8 cellular contexts compared by ENCODE assay signal in genomic region chr7:44104880-44105771, GRCh38. TPM values are rescaled to one million over a fixed set of nuclear protein-coding genes. Genes with fewer than 3 reads are reported as not detected.
DNase-seq lines count a peak whose midpoint lies in the region; ATAC-seq and TF ChIP-seq lines count a peak whose summit lies in the region.

No MANE protein-coding gene starts in this region.

- H3K9me1 ChIP-seq in IMR-90 (ENCODE audit: insufficient read depth, low read length): peaks cover 25% of the 10 kb centered on the region

- H3K23ac ChIP-seq in IMR-90 (ENCODE audit: low read depth, low read length): peak overlapping the region; percentile 45; the same call in 1 of the 2 replicates

- H2AK5ac ChIP-seq in IMR-90 (ENCODE audit: low read depth, low read length): peak overlapping the region; percentile 87

- 0 out of 2 replicates have a peak overlapping the region, but pooled peaks have one; percentile 4 for H3K56ac ChIP-seq in IMR-90 (ENCODE audit: extremely low read depth, insufficient read depth, low read length)

- H3K27me3 ChIP-seq in IMR-90 (ENCODE audit: control insufficient read depth, insufficient read depth, low read length): no peaks in the 10 kb centered on the region
- peaks cover 3% of the 10 kb centered on the region for H3K27me3 ChIP-seq in layer of hippocampus (ENCODE audit: control insufficient read depth, insufficient read depth, low read length)
- peaks cover 0 to 41% (median 28%) of the 10 kb centered on the region in 3 donors for H3K27me3 ChIP-seq in stomach

- H3K4me3 ChIP-seq in IMR-90 (ENCODE audit: insufficient read depth, low read depth, low read length): no peak overlapping the region
- peak overlapping the region; percentile 46 to 61 (median 54) for H3K4me3 ChIP-seq in stomach

- ATAC-seq in IMR-90 (ENCODE audit: low read depth): peak; percentile 22

- CTCF ChIA-PET in IMR-90 (lab: Yijun Ruan, JAX): no interaction called here

- 39% methylated on average over 9 of the region's 26 CpGs; no CpG with 5 or more reads in 1 of the 2 experiments for WGBS in IMR-90 (ENCODE audit: extremely low coverage in 2 of 2, insufficient read length in 1 of 2), 2 experiments
- 19 to 43% (median 36%) methylated on average over 21 to 26 of the region's 26 CpGs for WGBS in stomach, 5 donors

- H2BK5ac ChIP-seq in IMR-90 (ENCODE audit: low read depth, low read length, poor library complexity, severe bottlenecking): no peak overlapping the region

- dilution Hi-C loops in IMR-90 (cut with HindIII; ENCODE audit: low sequenced_read_pairs, unreplicated experiment): no loop called here

- POLR2A ChIA-PET in IMR-90 (lab: Charles Lee; ENCODE audit: unreplicated experiment): interaction anchor here (0.5 kb wide), 1 partner anchor 16 kb away, joined by 3 read pairs; no protein-coding TSS in a partner anchor

- no peaks in the 10 kb centered on the region; a peak in 1 of 4 replicates for H3K79me1 ChIP-seq in IMR-90 (ENCODE audit: low read depth in 1 of 2, low read length in 2 of 2)

- H3K4ac ChIP-seq in IMR-90 (ENCODE audit: low read depth, low read length): peak overlapping the region; percentile 85

- H4K5ac ChIP-seq in IMR-90 (ENCODE audit: low read depth, low read length): peak overlapping the region; percentile 19; the same call in 1 of the 2 replicates

- no peak for TF ChIP-seq RAD21 in IMR-90 (IDR thresholded peaks at IDR 0.05; ENCODE audit: low read length)

- H3K18ac ChIP-seq in IMR-90 (ENCODE audit: low read depth, low read length): peak overlapping the region; percentile 42

- no peaks in the 10 kb centered on the region for H3K36me3 ChIP-seq in IMR-90 (ENCODE audit: control insufficient read depth, insufficient read depth, low read length)
- H3K36me3 ChIP-seq in stomach: peaks cover 0 to 34% (median 31%) of the 10 kb centered on the region in 4 donors

- H3K27ac ChIP-seq in IMR-90 (ENCODE audit: insufficient read depth, low read length) (no peak overlapping the region), caudate nucleus (ENCODE audit: low read depth, low read length) (peak overlapping the region; percentile 71), layer of hippocampus (ENCODE audit: low read depth, low read length) (peak overlapping the region; percentile 94), stomach (peak overlapping the region; percentile 1 to 93 (median 88))

- TF ChIP-seq POLR2A in IMR-90 (IDR thresholded peaks at IDR 0.05; ENCODE audit: low read depth, low read length): no peak
- no peak for TF ChIP-seq POLR2A in stomach (IDR thresholded peaks at IDR 0.05)

- peak overlapping the region; percentile 70 for H2BK120ac ChIP-seq in IMR-90 (ENCODE audit: low read depth, low read length)

- H2BK20ac ChIP-seq in IMR-90 (ENCODE audit: low read depth, low read length): peak overlapping the region; percentile 86; the same call in 1 of the 2 replicates

- H4K8ac ChIP-seq in IMR-90 (ENCODE audit: low read depth in 2 of 2, low read length in 2 of 2): peak overlapping the region in 1 of 2 experiments; percentile 28; a peak in 2 of 4 replicates

- H3K14ac ChIP-seq in IMR-90 (replicated peaks; ENCODE audit: low read depth, low read length): peak overlapping the region; percentile 77

- H2AK9ac ChIP-seq in IMR-90 (replicated peaks; ENCODE audit: low read depth, low read length, poor library complexity): peak overlapping the region; percentile 94

- peaks cover 32% of the 10 kb centered on the region for H3K4me1 ChIP-seq in IMR-90 (ENCODE audit: control insufficient read depth, insufficient read depth, low read length)
- peaks cover 5 to 56% (median 35%) of the 10 kb centered on the region in 4 donors for H3K4me1 ChIP-seq in stomach

- H3K9ac ChIP-seq in IMR-90 (ENCODE audit: low read depth, low read length): no peak overlapping the region

- DNase-seq in AG08396 (ENCODE audit: low spot score): peak; percentile 70
- peak; percentile 46 for DNase-seq in IMR-90
- peak in 28 of 61 donors; percentile 10 to 80 (median 34) for DNase-seq in caudate nucleus (lab: John Stamatoyannopoulos, UW)
- DNase-seq in stomach: no peak
- no peak for DNase-seq in stimulated activated CD4-positive, alpha-beta T cell treated with anti-CD3 and anti-CD28 coated beads, Interleukin-2, amount 100 ng/mL, for 48 hours
- DNase-seq in NCI-H1092 (lab: John Stamatoyannopoulos, UW): no peak
- DNase-seq in NCI-H2196 (lab: John Stamatoyannopoulos, UW; ENCODE audit: unreplicated experiment): no peak

- peak overlapping the region; percentile 29; the same call in 1 of the 3 replicates for H2BK15ac ChIP-seq in IMR-90 (ENCODE audit: low read depth, low read length)

- in situ Hi-C loops in IMR-90 (cut with MboI; ENCODE audit: low sequenced_read_pairs): no loop called here

- no peaks in the 10 kb centered on the region for H4K20me1 ChIP-seq in IMR-90 (ENCODE audit: insufficient read depth, low read length)

- peak overlapping the region; percentile 59 for H4K91ac ChIP-seq in IMR-90 (ENCODE audit: insufficient read depth, low read depth, low read length)

- TF ChIP-seq CTCF in IMR-90 (conservative IDR thresholded peaks at IDR 0.05; ENCODE audit: low read depth, low read length) (no peak), stomach (IDR thresholded peaks at IDR 0.05) (no peak)

- BruUV-seq in IMR-90 (replicated peaks; lab: Mats Ljungman, UMichigan): no TSS peak

- H3K9me3 ChIP-seq in IMR-90 (ENCODE audit: control insufficient read depth, insufficient read depth, low read length): no peaks in the 10 kb centered on the region
- no peaks in the 10 kb centered on the region for H3K9me3 ChIP-seq in stomach

- TF ChIP-seq EP300 in stomach (IDR thresholded peaks at IDR 0.05): peak; percentile 13

- H3K4me2 ChIP-seq in IMR-90 (ENCODE audit: low read depth, low read length): peak overlapping the region; percentile 13; the same call in 1 of the 2 replicates

- intact Hi-C loops in IMR-90 (cut with micrococcal nuclease): no loop called here
- intact Hi-C loops in stomach (cut with DNase I; ENCODE audit: low total_unique reads): no loop called here

- H2AFZ ChIP-seq in IMR-90 (replicated peaks; ENCODE audit: low read length, poor library complexity): peak overlapping the region; percentile 80

TF ChIP-seq in IMR-90, 13 proteins besides CTCF, POLR2A, EP300 and RAD21:
- TF ChIP-seq CEBPB (IDR thresholded peaks at IDR 0.05; ENCODE audit: low read depth, low read length): peak; percentile 91
- no peak for TF ChIP-seq RCOR1 (IDR thresholded peaks at IDR 0.05; ENCODE audit: insufficient replicate concordance, low read length)
TF ChIP-seq in IMR-90: peak in this region for 1.

RNA-seq across cellular contexts. Expression of gene AEBP1, which starts 1.0 kb away (rescaled TPM):
- total RNA-seq in IMR-90 (2012; rRNA removed) (1.1 and 1.4 TPM in 2 replicates), stomach (100 to 1,000 TPM in 1 of 5 donors, 10 to 100 TPM in 4; 37.3 to 179 (median 58.8) TPM)
- polyA plus RNA-seq in IMR-90 (2012; rRNA removed) (5.5 and 5.7 TPM in 2 replicates), stomach (10 to 100 TPM; 14.6 to 36.7 (median 17.7) TPM)
- 5.5 and 7.4 TPM in 2 replicates for polyA plus RNA-seq in IMR-90 (2012; cell fraction: cytosol; rRNA removed)
- 21.5 and 34.8 TPM in 2 replicates for polyA plus RNA-seq in IMR-90 (2012; cell fraction: nucleus; rRNA removed; ENCODE audit: low replicate concordance)

RNA-seq across cellular contexts. Expression of gene POLD2, which starts 18.2 kb away (rescaled TPM):
- total RNA-seq in IMR-90 (2012; rRNA removed) (136 and 163 TPM in 2 replicates), stomach (10 to 100 TPM; 19.8 to 91.2 (median 34.3) TPM)
- polyA plus RNA-seq in IMR-90 (2012; rRNA removed) (142 and 165 TPM in 2 replicates), stomach (10 to 100 TPM; 77.2 to 85.4 (median 79.6) TPM)
- polyA plus RNA-seq in IMR-90 (2012; cell fraction: cytosol; rRNA removed): 137 and 138 TPM in 2 replicates
- 99.1 and 163 TPM in 2 replicates for polyA plus RNA-seq in IMR-90 (2012; cell fraction: nucleus; rRNA removed; ENCODE audit: low replicate concordance)

RNA-seq across cellular contexts. Expression of gene POLM, which starts 22.8 kb away (rescaled TPM):
- 3.0 and 3.1 TPM in 2 replicates for total RNA-seq in IMR-90 (2012; rRNA removed)
- polyA plus RNA-seq in IMR-90 (2012; rRNA removed): 9.1 and 9.4 TPM in 2 replicates
- polyA plus RNA-seq in IMR-90 (2012; cell fraction: cytosol; rRNA removed): 4.4 and 4.7 TPM in 2 replicates
- 42.2 and 74.4 TPM in 2 replicates for polyA plus RNA-seq in IMR-90 (2012; cell fraction: nucleus; rRNA removed; ENCODE audit: low replicate concordance)
- total RNA-seq in stomach: 10 to 100 TPM in 4 of 5 donors, 1 to 10 TPM in 1; 4.7 to 94.2 (median 17.8) TPM
- polyA plus RNA-seq in stomach: 10 to 100 TPM; 10.2 to 18.6 (median 10.6) TPM

RNA-seq across cellular contexts. Expression of gene MYL7, which starts 36.0 kb away (rescaled TPM):
- total RNA-seq in IMR-90 (2012; rRNA removed) (not detected in 2 replicates), stomach (not detected)
- polyA plus RNA-seq in IMR-90 (2012; rRNA removed) (0.24 TPM in 1 of 2 replicates, not detected in the other), stomach (1 to 10 TPM in 1 of 3 donors, not detected in 2; 2.2 TPM)
- not detected in 2 replicates for polyA plus RNA-seq in IMR-90 (2012; cell fraction: cytosol; rRNA removed)
- 0.40 TPM in 1 of 2 replicates, not detected in the other for polyA plus RNA-seq in IMR-90 (2012; cell fraction: nucleus; rRNA removed; ENCODE audit: low replicate concordance)

RNA-seq across cellular contexts. Expression of gene PGAM2, which starts 39.8 kb away (rescaled TPM):
- total RNA-seq in IMR-90 (2012; rRNA removed) (not detected in 2 replicates), stomach (under 1 TPM in 1 of 5 donors, not detected in 4; 0.92 TPM)
- polyA plus RNA-seq in IMR-90 (2012; rRNA removed) (0.27 TPM in 1 of 2 replicates, not detected in the other), stomach (1 to 10 TPM; 3.1 to 5.8 (median 4.2) TPM)
- polyA plus RNA-seq in IMR-90 (2012; cell fraction: cytosol; rRNA removed): 0.13 and 0.15 TPM in 2 replicates
- polyA plus RNA-seq in IMR-90 (2012; cell fraction: nucleus; rRNA removed; ENCODE audit: low replicate concordance): 0.17 TPM in 1 of 2 replicates, not detected in the other

Comparison
In these comparisons a context has a peak if more than half of its experiments do, and no peak if none do; other contexts are left out.
1. DNase-seq: peak in AG08396 (single experiment) and IMR-90 (single experiment); none in stomach (single experiment), stimulated activated CD4-positive, alpha-beta T cell treated with anti-CD3 and anti-CD28 coated beads, Interleukin-2, amount 100 ng/mL, for 48 hours (0 of 2), NCI-H1092 (single experiment) and NCI-H2196 (single experiment).
2. RNA of gene AEBP1, which starts 1.0 kb away (total RNA-seq): 37.3 to 179 TPM in stomach; 1.1 to 1.4 TPM in IMR-90; every median in the first group is over 10 times any median in the second.